ENCODE assay signal across 18 cellular contexts in the genomic region with DNA sequence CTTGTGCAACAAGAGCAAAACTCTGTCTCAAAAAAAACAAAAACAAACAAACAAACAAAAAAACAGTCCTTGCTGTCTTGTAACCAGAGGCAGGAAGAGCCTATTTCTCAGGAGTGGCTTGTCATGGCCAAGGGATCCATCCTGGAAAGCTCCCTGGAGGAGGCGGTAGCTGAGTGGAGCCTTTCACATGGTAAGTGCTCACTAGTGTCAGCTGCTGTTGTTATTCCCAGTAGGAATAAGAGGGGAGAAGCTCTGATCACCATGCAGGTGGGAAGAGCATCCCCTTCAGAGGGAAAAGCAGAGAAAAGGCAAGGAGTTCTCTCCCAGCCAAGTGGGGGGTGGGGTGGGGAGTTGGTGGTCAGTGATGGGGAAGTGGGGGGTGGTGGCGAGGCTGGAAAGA. TPM values are rescaled to one million over a fixed set of nuclear protein-coding genes. Genes with fewer than 3 reads are reported as not detected.
DNase-seq lines count a peak whose midpoint lies in the region; ATAC-seq, FAIRE-seq and TF ChIP-seq lines count a peak whose summit lies in the region.
"Had no signal": no experiment of that assay in that cellular context is flagged by ENCODE, and none has a peak within 500 bp of the region (broad histone marks: within the 10 kb centered on the region; RNA-seq: fewer than 3 reads in every experiment).

No MANE protein-coding gene starts in this region.

- CTCF ChIA-PET in A549 (lab: Yijun Ruan, JAX) (interaction anchor here (0.7 to 1.5 kb wide), 3 partner anchors 9 to 337 kb away, joined by 3 to 6 read pairs (median 3); no protein-coding TSS in a partner anchor), H1 (lab: Charles Lee; ENCODE audit: partially characterized antibody) (interaction anchor here (0.7 to 3.8 kb wide), 8 partner anchors 10 to 97 kb away, joined by 3 to 24 read pairs (median 3); no protein-coding TSS in a partner anchor)

- no peak overlapping the region for H2BK12ac ChIP-seq in H1 (ENCODE audit: low read depth, low read length)

- H4K8ac ChIP-seq in H1 (ENCODE audit: extremely low read depth, insufficient read depth, low read length), result no peak overlapping the region

- intact Hi-C loops in esophagus muscularis mucosa (cut with DNase I), result no loop called here

- H3K56ac ChIP-seq in H1 (replicated peaks; ENCODE audit: insufficient read length, low read depth, low read length), result no peak overlapping the region

- H2BK120ac ChIP-seq in H1 (replicated peaks; ENCODE audit: low read depth, low read length), result no peak overlapping the region

- H4K20me1 ChIP-seq in H1 (replicated peaks in 1 of 2; ENCODE audit: control insufficient read depth in 1 of 2, insufficient read depth in 2 of 2, low read length in 2 of 2), result no peaks in the 10 kb centered on the region

- no peaks in the 10 kb centered on the region for H3K79me2 ChIP-seq in H1 (ENCODE audit: control insufficient read depth in 1 of 2, insufficient read depth in 2 of 2, low read length in 2 of 2)

- no peak for TF ChIP-seq CTCF in A549 (IDR thresholded peaks at IDR 0.05)
- TF ChIP-seq CTCF in H1 (IDR thresholded peaks at IDR 0.05; ENCODE audit: control extremely low read depth in 1 of 3, insufficient read depth in 1 of 3, low read depth in 1 of 3, low read length in 3 of 3), result no peak
- TF ChIP-seq CTCF in omental fat pad (IDR thresholded peaks at IDR 0.05), result no peak
- no peak for TF ChIP-seq CTCF in esophagus muscularis mucosa (IDR thresholded peaks at IDR 0.05)

- H3K4ac ChIP-seq in H1 (replicated peaks; ENCODE audit: insufficient read length, low read depth, low read length), result no peak overlapping the region

- WGBS in A549 (ENCODE audit: missing lambda C conversion rate), result 98% methylated on average over 2 of the region's 2 CpGs
- WGBS in H1 (ENCODE audit: extremely low coverage in 1 of 2, insufficient coverage in 1 of 2, insufficient read length in 1 of 2, insufficient replicate concordance in 2 of 2, low coverage in 1 of 2, low lambda C conversion rate in 2 of 2, missing lambda C conversion rate in 1 of 2), 2 experiments, result 50% methylated on average over 1 of the region's 2 CpGs; no CpG with 5 or more reads in 1 of the 2 experiments
- 87% methylated on average over 2 of the region's 2 CpGs for whole genome bisulfite sequencing in esophagus muscularis mucosa

- no peaks in the 10 kb centered on the region for H3K36me3 ChIP-seq in H7 (replicated peaks; ENCODE audit: control insufficient read depth, insufficient read depth, low read length)
- no peaks in the 10 kb centered on the region for H3K36me3 ChIP-seq in H1 (ENCODE audit: control insufficient read depth in 2 of 4, insufficient read depth in 4 of 4, low read length in 3 of 4)
- no peaks in the 10 kb centered on the region for H3K36me3 ChIP-seq in esophagus muscularis mucosa
- H3K36me3 ChIP-seq: SJCRH30 had no signal

- TF ChIP-seq EP300 in A549 (IDR thresholded peaks at IDR 0.05) (no peak), H1 (IDR thresholded peaks at IDR 0.05; ENCODE audit: borderline replicate concordance in 1 of 2, low read depth in 2 of 2, low read length in 2 of 2) (no peak), esophagus muscularis mucosa (IDR thresholded peaks at IDR 0.05) (no peak)

- H3K23ac ChIP-seq in H1 (ENCODE audit: insufficient read length), result no peak overlapping the region

- H3K27me3 ChIP-seq in H7 (ENCODE audit: control insufficient read depth, insufficient read depth, low read length) (peaks cover 18% of the 10 kb centered on the region), H1 (replicated peaks in 1 of 4; ENCODE audit: control insufficient read depth in 3 of 4, extremely low read depth in 1 of 4, insufficient read depth in 3 of 4, low read length in 3 of 4) (peaks cover 8 to 22% (median 19%) of the 10 kb centered on the region in 4 experiments), esophagus muscularis mucosa (no peaks in the 10 kb centered on the region)

- H3K4me3 ChIP-seq in A549 (no peak overlapping the region), H7 (ENCODE audit: insufficient read depth, low read depth, low read length) (no peak overlapping the region), H1 (ENCODE audit: extremely low read depth in 1 of 4, insufficient read depth in 2 of 4, low read depth in 3 of 4, low read length in 4 of 4) (no peak overlapping the region), esophagus muscularis mucosa (no peak overlapping the region)
- H3K4me3 ChIP-seq: PC-9, SJCRH30 had no signal

- H3K14ac ChIP-seq in H1 (ENCODE audit: insufficient read length), result no peak overlapping the region

- POLR2A ChIA-PET in A549 (lab: Yijun Ruan, JAX), result no interaction called here
- POLR2A ChIA-PET in H1 (lab: Charles Lee; ENCODE audit: partially characterized antibody), result interaction anchor here (1.1 kb wide), 1 partner anchor 13 kb away, joined by 4 read pairs; no protein-coding TSS in a partner anchor

- TF ChIP-seq RAD21 in A549 (conservative IDR thresholded peaks at IDR 0.05 in 1 of 2, IDR thresholded peaks at IDR 0.05 in 1 of 2) (no peak), H1 (IDR thresholded peaks at IDR 0.05 in 1 of 2, conservative IDR thresholded peaks at IDR 0.05 in 1 of 2; ENCODE audit: low read depth in 2 of 2, low read length in 2 of 2) (no peak)

- H3K9me3 ChIP-seq in A549, result no peaks in the 10 kb centered on the region
- no peaks in the 10 kb centered on the region for H3K9me3 ChIP-seq in H1 (ENCODE audit: insufficient read depth in 2 of 2, low read depth in 1 of 2, low read length in 1 of 2)
- H3K9me3 ChIP-seq in esophagus muscularis mucosa, result no peaks in the 10 kb centered on the region
- H3K9me3 ChIP-seq: Caco-2, SJCRH30 had no signal

- TF ChIP-seq POLR2A in A549 (IDR thresholded peaks at IDR 0.05; ENCODE audit: low read length) (no peak), H1 (IDR thresholded peaks at IDR 0.05; ENCODE audit: control extremely low read depth in 1 of 2, low read depth in 2 of 2, low read length in 2 of 2) (no peak), esophagus muscularis mucosa (IDR thresholded peaks at IDR 0.05; ENCODE audit: low read depth) (no peak)

- no peak overlapping the region for H4K91ac ChIP-seq in H1 (replicated peaks; ENCODE audit: insufficient read length, low read length)

- FAIRE-seq in A549 (lab: Jason Lieb, UNC), result no peak
- no peak for FAIRE-seq in H1 (lab: Jason Lieb, UNC)

- no peak for DNase-seq in A549 (ENCODE audit: low read depth in 1 of 2, low spot score in 1 of 2)
- DNase-seq in H7, result peak; percentile 77
- no peak for DNase-seq in H1 (ENCODE audit: low read depth in 1 of 2, low spot score in 2 of 2)
- DNase-seq in omental fat pad (ENCODE audit: low spot score), result peak; percentile 2
- DNase-seq in esophagus muscularis mucosa (ENCODE audit: extremely low spot score), result no peak
- no peak for DNase-seq in NCI-H1105 treated with DMSO at 0.1 percent for 48 hours (lab: John Stamatoyannopoulos, UW)
- DNase-seq: ACHN; CD4-positive, CD25-positive, alpha-beta regulatory T cell; DMS53; NCI-H1048; NCI-H2081 treated with DMSO at 0.1 percent for 48 hours; NCI-H510A; NCI-H774; PC-9; SJCRH30 had no signal

- H3K9ac ChIP-seq in H1 (replicated peaks in 1 of 4; ENCODE audit: extremely low read depth in 1 of 4, low read depth in 3 of 4, low read length in 3 of 4), result no peak overlapping the region

- H3K4me1 ChIP-seq in A549 (peaks cover 14% of the 10 kb centered on the region), H1 (replicated peaks in 1 of 4; ENCODE audit: control insufficient read depth in 3 of 4, insufficient read depth in 4 of 4, low read length in 3 of 4) (peaks cover 0 to 28% (median 14%) of the 10 kb centered on the region in 4 experiments; a peak in 6 of 7 replicates), esophagus muscularis mucosa (peaks cover 16 to 32% (median 30%) of the 10 kb centered on the region in 4 donors)

- H3K4me2 ChIP-seq in A549 (no peak overlapping the region), H1 (ENCODE audit: insufficient read depth in 1 of 2, low read depth in 2 of 2, low read length in 2 of 2) (0 out of 4 replicates have a peak overlapping the region, but pooled peaks of 1 of the 2 experiments have one; percentile 24)
- H3K4me2 ChIP-seq: PC-9 had no signal

- H2BK5ac ChIP-seq in H1 (ENCODE audit: low read depth, low read length), result 0 out of 2 replicates have a peak overlapping the region, but pooled peaks have one; percentile 12

- no peak overlapping the region for H2BK20ac ChIP-seq in H1 (ENCODE audit: low read length)

- ATAC-seq in A549 (no peak), omental fat pad (ENCODE audit: low FRiP score) (no peak), GM19035 (IDR thresholded peaks at IDR 0.05; ENCODE audit: unreplicated experiment) (no peak), GM21619 (IDR thresholded peaks at IDR 0.05; ENCODE audit: unreplicated experiment) (no peak)

- H3K18ac ChIP-seq in H1 (ENCODE audit: extremely low read depth, low read length), result no peak overlapping the region

- no peak overlapping the region for H3K27ac ChIP-seq in A549
- H3K27ac ChIP-seq in H1 (ENCODE audit: low read depth, low read length), result no peak overlapping the region
- H3K27ac ChIP-seq in esophagus muscularis mucosa (replicated peaks in 1 of 4), result no peak overlapping the region
- H3K27ac ChIP-seq: PC-9, SJCRH30 had no signal

- H3K23me2 ChIP-seq in H1 (ENCODE audit: low read depth, low read length), result peaks cover 8% of the 10 kb centered on the region

- no peak overlapping the region for H4K5ac ChIP-seq in H1 (ENCODE audit: insufficient read length, low read depth, low read length)

- no peaks in the 10 kb centered on the region for H3K79me1 ChIP-seq in H1 (ENCODE audit: low read depth, low read length)

- no peak overlapping the region for H2AFZ ChIP-seq in H1 (ENCODE audit: low read length)
- H2AFZ ChIP-seq: PC-9 had no signal

- H2AK5ac ChIP-seq in H1 (ENCODE audit: low read depth, low read length), result no peak overlapping the region

- H2BK15ac ChIP-seq in H1 (ENCODE audit: low read length), result no peak overlapping the region

RNA-seq across cellular contexts. Expression of a gene that starts 54.6 kb away (rescaled TPM):
- polyA plus RNA-seq in A549 (2011; rRNA removed) (16.9 and 21.0 TPM in 2 replicates), A549 (2017; fragmentation: RNase III; extraction: RNeasy Plus Mini Kit Qiagen cat#74134 plus additional on column Dnase treatment) (80.8 to 92.0 TPM (median 82.2 TPM) in 3 replicates), H1 (2011; rRNA removed) (0.14 and 0.24 TPM in 2 replicates)
- polyA plus RNA-seq in A549 (2012; cell fraction: cytosol; rRNA removed), result 36.4 and 59.9 TPM in 2 replicates
- polyA plus RNA-seq in A549 (2012; cell fraction: nucleus; rRNA removed), result 48.0 and 49.6 TPM in 2 replicates
- polyA minus RNA-seq in A549 (2011; rRNA and poly(A)+ RNA removed), result 19.4 and 42.1 TPM in 2 replicates
- 0.10 TPM in 1 of 2 replicates, not detected in the other for total RNA-seq in H7 (2014; rRNA removed; shearing (Covaris generic))
- 0.13 and 0.24 TPM in 2 replicates for total RNA-seq in H1 (2021; fragmentation: NEBNext Ultra II Directional; extraction: Animal tissue kit (Norgen Biotek cat#: 25700))
- polyA plus RNA-seq in H1 (2011; cell fraction: cytosol; rRNA removed), result 0.12 TPM
- polyA plus RNA-seq in H1 (2011; cell fraction: nucleus; rRNA removed), result 0.27 TPM
- polyA plus RNA-seq in H1 (2012, experiment 1 of 2), result 0.14 to 0.46 TPM (median 0.23 TPM) in 4 replicates
- 0.29 TPM for polyA plus RNA-seq in H1 (2012, experiment 2 of 2)
- polyA plus RNA-seq in H1 (2013, experiment 1 of 2), result 0.08 TPM
- polyA plus RNA-seq in H1 (2013, experiment 2 of 2), result 0.13 TPM
- polyA minus RNA-seq in H1 (2011; rRNA and poly(A)+ RNA removed), result 0.16 and 0.17 TPM in 2 replicates
- not detected for polyA minus RNA-seq in H1 (2011; cell fraction: cytosol; rRNA and poly(A)+ RNA removed)
- polyA minus RNA-seq in H1 (2011; cell fraction: nucleus; rRNA and poly(A)+ RNA removed), result 0.30 TPM
- total RNA-seq in omental fat pad (under 1 TPM in 2 of 4 donors, not detected in 2; 0.28 to 0.48 TPM), esophagus muscularis mucosa (not detected)
- total RNA-seq: CD4-positive, CD25-positive, alpha-beta regulatory T cell; SJCRH30 had no signal
- polyA plus RNA-seq: CD4-positive, CD25-positive, alpha-beta regulatory T cell had no signal

Comparison
In these comparisons a context has a peak if more than half of its experiments do, and no peak if none do; other contexts are left out.
1. DNase-seq: peak in H7 (single experiment) and omental fat pad (single experiment); none in A549 (0 of 2), H1 (0 of 2), esophagus muscularis mucosa (single experiment) and NCI-H1105 treated with DMSO at 0.1 percent for 48 hours (single experiment).